Comparison of ENCODE assay signal across 10 cellular contexts in the genomic region with DNA sequence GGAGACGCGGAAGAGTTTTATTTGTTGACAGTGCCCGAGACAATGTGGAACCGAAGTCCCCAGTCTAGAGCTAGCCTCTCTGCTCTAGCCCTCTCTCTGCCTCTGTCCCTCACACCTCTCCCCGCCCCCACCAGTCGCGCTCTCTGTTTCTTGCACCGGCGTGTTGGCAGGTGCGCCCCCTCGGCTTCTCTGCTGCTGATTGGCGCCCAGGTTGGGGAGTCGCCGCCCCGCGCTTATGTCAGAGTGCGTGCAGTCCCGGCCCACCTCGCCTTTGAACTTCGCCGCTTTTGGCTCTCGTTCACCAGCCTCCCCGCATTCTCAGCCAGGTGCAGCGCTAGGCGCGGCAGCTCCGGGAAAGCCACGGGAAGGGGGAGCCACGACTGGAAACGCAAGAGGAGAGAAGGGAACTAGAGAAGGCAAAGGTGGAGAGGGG. TPM values are rescaled to one million over a fixed set of nuclear protein-coding genes. Genes with fewer than 3 reads are reported as not detected.
DNase-seq lines count a peak whose midpoint lies in the region; ATAC-seq, FAIRE-seq and TF ChIP-seq lines count a peak whose summit lies in the region.
"Had no signal": no experiment of that assay in that cellular context is flagged by ENCODE, and none has a peak within 500 bp of the region (broad histone marks: within the 10 kb centered on the region; RNA-seq: fewer than 3 reads in every experiment).

A gene (plus strand): TSS at position 315 of the 433 bp plus-strand sequence. CDS start 470 bp downstream, outside the sequence.

- H3K4me1 ChIP-seq in cardiac muscle cell (ENCODE audit: low read depth) (peaks cover 5% of the 10 kb centered on the region), NT2/D1 (ENCODE audit: insufficient read depth, insufficient read length) (peaks cover 31% of the 10 kb centered on the region), keratinocyte (ENCODE audit: control insufficient read depth, extremely low read depth, insufficient read depth, low read length) (peaks cover 9% of the 10 kb centered on the region), upper lobe of left lung (peaks cover 25 to 65% (median 29%) of the 10 kb centered on the region in 4 donors)
- H3K4me1 ChIP-seq: SJSA1 had no signal

- H3K27me3 ChIP-seq in cardiac muscle cell, result peaks cover 98% of the 10 kb centered on the region
- H3K27me3 ChIP-seq in NT2/D1 (ENCODE audit: insufficient read depth, insufficient read length), result peaks cover 98% of the 10 kb centered on the region
- H3K27me3 ChIP-seq in keratinocyte (ENCODE audit: control insufficient read depth, extremely low read depth, insufficient read depth, low read length), result peaks cover 97% of the 10 kb centered on the region
- H3K27me3 ChIP-seq in upper lobe of left lung, result peaks cover 0 to 75% (median 36%) of the 10 kb centered on the region in 4 donors

- TF ChIP-seq CTCF in cardiac muscle cell (IDR thresholded peaks at IDR 0.05; ENCODE audit: low read depth, low read length), result no peak
- no peak for TF ChIP-seq CTCF in keratinocyte (optimal IDR thresholded peaks at IDR 0.05 in 1 of 3, IDR thresholded peaks at IDR 0.05 in 1 of 3, conservative IDR thresholded peaks at IDR 0.05 in 1 of 3; ENCODE audit: extremely low read depth in 1 of 3, insufficient read depth in 2 of 3, low read length in 3 of 3)
- TF ChIP-seq CTCF in upper lobe of left lung (IDR thresholded peaks at IDR 0.05), result no peak

- intact Hi-C loops in cardiac septum (cut with DNase I), result no loop called here

- H3K27ac ChIP-seq in cardiac muscle cell, result no peak within 1 kb of the TSS
- H3K27ac ChIP-seq in keratinocyte (ENCODE audit: control insufficient read depth, insufficient read depth, low read length), result no peak within 1 kb of the TSS
- no peak within 1 kb of the TSS for H3K27ac ChIP-seq in upper lobe of left lung
- H3K27ac ChIP-seq: SJSA1 had no signal

- no peaks in the 10 kb centered on the region for H3K79me2 ChIP-seq in keratinocyte (ENCODE audit: control insufficient read depth, insufficient read depth, low read length)

- TF ChIP-seq POLR2A in upper lobe of left lung (IDR thresholded peaks at IDR 0.05), result no peak

- ATAC-seq in upper lobe of left lung (ENCODE audit: low FRiP score in 2 of 2), result no peak
- no peak for ATAC-seq in GM21723 (IDR thresholded peaks at IDR 0.05; ENCODE audit: unreplicated experiment)

- no peak for FAIRE-seq in keratinocyte (lab: Jason Lieb, UNC)

- H3K4me3 ChIP-seq in cardiac muscle cell (peak within 1 kb of the TSS; percentile 15), NT2/D1 (ENCODE audit: insufficient read length, low read depth) (peak within 1 kb of the TSS; percentile 29), keratinocyte (ENCODE audit: control insufficient read depth in 2 of 3, extremely low read depth in 1 of 3, insufficient read depth in 2 of 3, low read depth in 1 of 3, low read length in 3 of 3) (peak within 1 kb of the TSS in 1 of 3 experiments; percentile 1), upper lobe of left lung (peak within 1 kb of the TSS in 3 of 4 donors; percentile 12 to 35 (median 24))
- H3K4me3 ChIP-seq: SJSA1 had no signal

- H3K4me2 ChIP-seq in keratinocyte (ENCODE audit: control insufficient read depth, extremely low read depth, insufficient read depth, low read depth, low read length), result peak within 1 kb of the TSS; percentile 67

- peak within 1 kb of the TSS; percentile 23 for H3K9ac ChIP-seq in NT2/D1 (ENCODE audit: insufficient read length, low read depth)
- no peak within 1 kb of the TSS for H3K9ac ChIP-seq in keratinocyte (ENCODE audit: control insufficient read depth, extremely low read depth, insufficient read depth, low read length)

- H3K9me3 ChIP-seq in cardiac muscle cell (ENCODE audit: low read depth), result no peaks in the 10 kb centered on the region
- H3K9me3 ChIP-seq in NT2/D1 (ENCODE audit: insufficient read depth, low read length), result no peaks in the 10 kb centered on the region
- H3K9me3 ChIP-seq in keratinocyte (ENCODE audit: control insufficient read depth, low read depth, low read length), result no peaks in the 10 kb centered on the region
- no peaks in the 10 kb centered on the region for H3K9me3 ChIP-seq in upper lobe of left lung
- H3K9me3 ChIP-seq: SJSA1 had no signal

- no peak for TF ChIP-seq EP300 in upper lobe of left lung (IDR thresholded peaks at IDR 0.05)

- dilution Hi-C loops in keratinocyte (cut with MboI; ENCODE audit: extremely low pct_ligation_motif_present, low sequenced_read_pairs), result no loop called here

- peaks cover 3% of the 10 kb centered on the region for H4K20me1 ChIP-seq in keratinocyte (ENCODE audit: control insufficient read depth, extremely low read depth, insufficient read depth, low read length)

- no peaks in the 10 kb centered on the region for H3K9me1 ChIP-seq in keratinocyte (ENCODE audit: control insufficient read depth, extremely low read depth, insufficient read depth, low read length)

- 2 to 4% methylated on average over 27 to 29 of the region's 30 CpGs for WGBS in upper lobe of left lung, 2 donors

- H2AFZ ChIP-seq in keratinocyte (ENCODE audit: control insufficient read depth, low read length), result no peak within 1 kb of the TSS

- H3K36me3 ChIP-seq in cardiac muscle cell, result no peaks in the 10 kb centered on the region
- no peaks in the 10 kb centered on the region for H3K36me3 ChIP-seq in NT2/D1 (ENCODE audit: insufficient read depth, insufficient read length, low read length)
- H3K36me3 ChIP-seq in keratinocyte (ENCODE audit: control insufficient read depth in 2 of 2, extremely low read depth in 1 of 2, insufficient read depth in 2 of 2, low read length in 2 of 2), result no peaks in the 10 kb centered on the region
- no peaks in the 10 kb centered on the region for H3K36me3 ChIP-seq in upper lobe of left lung
- H3K36me3 ChIP-seq: SJSA1 had no signal

- DNase-seq in cardiac muscle cell (ENCODE audit: low read depth in 1 of 2, low spot score in 1 of 2) (peak in 1 of 2 donors; percentile 52), cardiac septum (ENCODE audit: low spot score) (no peak), NT2/D1 (ENCODE audit: low read depth, low spot score) (no peak), keratinocyte (ENCODE audit: low read depth, low spot score) (no peak), upper lobe of left lung (peak; percentile 55 to 84), cerebellar cortex (ENCODE audit: low spot score) (no peak), AML-193 (lab: John Stamatoyannopoulos, UW) (no peak)
- DNase-seq: stimulated activated CD4-positive, alpha-beta T cell treated with anti-CD3 and anti-CD28 coated beads, Interleukin-12 subunit alpha, Interleukin-12 subunit beta, amount 100 ng/mL, for 4 hours had no signal

RNA-seq across cellular contexts. Expression of the gene that starts here (rescaled TPM):
- total RNA-seq in cardiac muscle cell, result not detected in 2 replicates
- not detected in 2 replicates for polyA plus RNA-seq in cardiac muscle cell
- not detected for total RNA-seq in cardiac septum
- not detected in 3 replicates for polyA plus RNA-seq in keratinocyte
- polyA plus RNA-seq in keratinocyte (2011; ENCODE audit: low read depth), result not detected
- not detected in 2 replicates for polyA plus RNA-seq in keratinocyte (2011; cell fraction: cytosol; rRNA removed)
- not detected in 2 replicates for polyA plus RNA-seq in keratinocyte (2011; cell fraction: nucleus; rRNA removed)
- not detected in 2 replicates for polyA plus RNA-seq in keratinocyte (2012; ENCODE audit: low replicate concordance)
- polyA minus RNA-seq in keratinocyte, result not detected in 3 replicates
- not detected for polyA minus RNA-seq in keratinocyte (2011; cell fraction: cytosol; rRNA and poly(A)+ RNA removed)
- polyA minus RNA-seq in keratinocyte (2011; cell fraction: nucleus; rRNA and poly(A)+ RNA removed), result not detected in 2 replicates
- under 1 TPM in 1 of 6 donors, not detected in 5; 0.14 TPM for total RNA-seq in upper lobe of left lung
- total RNA-seq: SJSA1 had no signal

Comparison
In these comparisons a context has a peak if more than half of its experiments do, and no peak if none do; other contexts are left out.
1. Peak in DNase-seq and H3K4me3 ChIP-seq in upper lobe of left lung; RNA of the gene not detected or under 1 TPM.